27 cellular contexts compared by ENCODE assay signal in the genomic region with DNA sequence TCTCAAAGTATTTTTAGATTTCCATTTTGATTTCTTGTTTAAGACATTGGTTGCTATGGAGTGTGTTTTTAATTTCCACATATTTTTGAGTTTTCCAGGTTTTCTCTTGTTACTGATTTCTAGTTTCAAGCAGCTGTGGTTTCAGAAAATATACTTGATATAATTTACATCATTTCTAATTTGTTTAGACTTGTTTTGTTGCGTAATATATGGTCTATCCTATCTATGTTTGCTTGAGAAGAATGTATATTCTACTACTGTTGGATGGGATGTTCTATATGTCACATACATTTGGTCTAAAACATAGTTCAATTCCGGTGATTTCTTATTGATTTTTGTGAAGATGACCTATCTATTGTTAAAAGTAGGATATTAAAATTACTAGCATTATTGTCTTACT.
"Had no signal": no experiment of that assay in that cellular context is flagged by ENCODE, and none has a peak within 500 bp of the region (broad histone marks: within the 10 kb centered on the region; RNA-seq: fewer than 3 reads in every experiment).

No MANE protein-coding gene starts in this region.

- H3K4me2 ChIP-seq: neural progenitor cell, smooth muscle cell had no signal

- H3K27me3 ChIP-seq: left lung, neural progenitor cell, neutrophil, right lobe of liver, tibial nerve, uterus had no signal

- H3K79me2 ChIP-seq: parathyroid adenoma had no signal

- H3K4me1 Mint-ChIP-seq: mesothelial cell of epicardium; naive B cell; natural killer cell; nephron progenitor cell; neural progenitor cell; stimulated activated memory B cell treated with anti-CD40 and anti-IgM and Interleukin-4, amounts not matched to agents 10 μg/mL and 1 μg/mL and 100 μg/mL, for 72 hours; stimulated activated naive CD8-positive, alpha-beta T cell treated with anti-CD3 and anti-CD28 coated beads, Interleukin-15, amount 100 ng/mL, for 72 hours had no signal

- ATAC-seq: left colon; left lung; natural killer cell; psoas muscle; right lobe of liver; stimulated activated memory B cell treated with anti-CD40 and anti-IgM and Interleukin-4, amounts not matched to agents 10 μg/mL and 1 μg/mL and 100 μg/mL, for 72 hours; stimulated activated naive CD8-positive, alpha-beta T cell treated with anti-CD3 and anti-CD28 coated beads, Interleukin-15, amount 100 ng/mL, for 72 hours had no signal

- H3K4me3 Mint-ChIP-seq: mesothelial cell of epicardium; naive B cell; natural killer cell; nephron progenitor cell; neural progenitor cell; stimulated activated memory B cell treated with anti-CD40 and anti-IgM and Interleukin-4, amounts not matched to agents 10 μg/mL and 1 μg/mL and 100 μg/mL, for 72 hours; stimulated activated naive CD8-positive, alpha-beta T cell treated with anti-CD3 and anti-CD28 coated beads, Interleukin-15, amount 100 ng/mL, for 72 hours; type B pancreatic cell had no signal

- H3K9me3 ChIP-seq: left lung, neutrophil, psoas muscle, tibial nerve, uterus had no signal

- H3K9me3 Mint-ChIP-seq: neural progenitor cell, type B pancreatic cell had no signal

- DNase-seq: hippocampal formation; left colon; left lung; mesendoderm; naive B cell; natural killer cell; nephron progenitor cell; occipital lobe; psoas muscle; right lobe of liver; stimulated activated CD4-positive, alpha-beta T cell treated with anti-CD3 and anti-CD28 coated beads, Interleukin-1b, Interleukin-23, amount 100 ng/mL, for 48 hours; stimulated activated CD4-positive, alpha-beta T cell treated with anti-CD3 and anti-CD28 coated beads, Interleukin-2, amount 100 ng/mL, for 48 hours; stimulated activated CD4-positive, alpha-beta T cell treated with anti-CD3 and anti-CD28 coated beads, Interleukin-4, amount 100 ng/mL, for 4 hours; stimulated activated CD8-positive, alpha-beta memory T cell treated with anti-CD3 and anti-CD28 coated beads, Interleukin-4, amount 100 ng/mL, for 48 hours; stimulated activated naive CD4-positive, alpha-beta T cell treated with Interleukin-2 at 50 U/mL for 16 hours; stimulated activated naive CD8-positive, alpha-beta T cell treated with anti-CD3 and anti-CD28 coated beads, Interleukin-15, amount 100 ng/mL, for 72 hours; substantia nigra; uterus had no signal

- H3K36me3 ChIP-seq: left lung, neural progenitor cell, neutrophil, right lobe of liver, tibial nerve, uterus had no signal

- H3K27ac Mint-ChIP-seq: mesothelial cell of epicardium; naive B cell; natural killer cell; nephron progenitor cell; neural progenitor cell; stimulated activated memory B cell treated with anti-CD40 and anti-IgM and Interleukin-4, amounts not matched to agents 10 μg/mL and 1 μg/mL and 100 μg/mL, for 72 hours; stimulated activated naive CD8-positive, alpha-beta T cell treated with anti-CD3 and anti-CD28 coated beads, Interleukin-15, amount 100 ng/mL, for 72 hours; type B pancreatic cell had no signal

- H3K4me1 ChIP-seq: left lung, neural progenitor cell, parathyroid adenoma, psoas muscle, right lobe of liver, uterus had no signal

- H2AFZ ChIP-seq: neural progenitor cell, parathyroid adenoma had no signal

- H3K36me3 Mint-ChIP-seq: mesothelial cell of epicardium; naive B cell; neural progenitor cell; stimulated activated memory B cell treated with anti-CD40 and anti-IgM and Interleukin-4, amounts not matched to agents 10 μg/mL and 1 μg/mL and 100 μg/mL, for 72 hours; type B pancreatic cell had no signal

- H3K27ac ChIP-seq: left lung, neural progenitor cell, neutrophil, parathyroid adenoma, psoas muscle, right lobe of liver, tibial nerve, uterus had no signal

- H3K9ac ChIP-seq: neural progenitor cell, parathyroid adenoma had no signal

- H3K4me3 ChIP-seq: left lung, lung, neural progenitor cell, psoas muscle, right lobe of liver, smooth muscle cell, tibial nerve, uterus had no signal

- H3K27me3 Mint-ChIP-seq: stimulated activated naive CD8-positive, alpha-beta T cell treated with anti-CD3 and anti-CD28 coated beads, Interleukin-15, amount 100 ng/mL, for 72 hours; type B pancreatic cell had no signal
